24 cellular contexts compared by ENCODE assay signal in the genomic region with DNA sequence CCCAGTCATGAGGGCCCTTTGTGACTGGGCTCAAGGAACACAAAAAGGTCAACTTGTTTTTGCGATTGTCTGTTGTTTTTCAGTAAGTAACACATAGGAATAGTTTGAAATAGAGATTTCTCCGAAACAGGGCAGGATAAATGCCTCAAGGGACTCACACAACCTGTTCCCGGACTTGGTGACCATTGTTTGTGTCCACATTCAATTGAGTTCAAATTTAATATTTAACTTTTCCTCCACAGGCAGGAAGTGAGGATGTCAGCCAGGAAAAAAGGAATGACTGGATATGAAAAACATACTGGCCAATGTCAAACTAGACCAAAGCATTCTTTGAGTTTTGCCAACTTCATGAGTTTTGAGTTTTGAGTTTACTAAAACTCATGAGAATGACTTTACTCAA.
"Had no signal": no experiment of that assay in that cellular context is flagged by ENCODE, and none has a peak within 500 bp of the region (broad histone marks: within the 10 kb centered on the region; RNA-seq: fewer than 3 reads in every experiment).

No MANE protein-coding gene starts in this region.

- H3K4me2 ChIP-seq: SK-N-SH had no signal

- H3K4me1 ChIP-seq: esophagus squamous epithelium, lower lobe of right lung, testis had no signal

- H3K36me3 ChIP-seq: esophagus squamous epithelium, lower lobe of right lung, ovary, transverse colon had no signal

- FAIRE-seq: bronchial epithelial cell, islet of Langerhans, urothelium cell line had no signal

- ATAC-seq: activated CD8-positive, alpha-beta memory T cell treated with anti-CD3 and anti-CD28 coated beads, Interleukin-2, amount 10 ng/mL, durations not matched to agents 7 days and 5 days; activated CD8-positive, alpha-beta T cell treated with anti-CD3 and anti-CD28 coated beads, Interleukin-2, amount 10 ng/mL, durations not matched to agents 7 days and 5 days; activated naive CD8-positive, alpha-beta T cell treated with anti-CD3 and anti-CD28 coated beads, Interleukin-2, amount 50 U/mL, for 24 hours; left cardiac atrium; lower lobe of right lung; right cardiac atrium; T-helper 17 cell had no signal

- H3K9ac ChIP-seq: SK-N-SH had no signal

- H3K9me3 ChIP-seq: esophagus squamous epithelium, lower lobe of right lung, ovary, SK-N-SH, testis, transverse colon had no signal

- DNase-seq: activated B cell treated with CpG ODN at 0.5 μM for 24 hours; activated CD4-positive, alpha-beta T cell treated with anti-CD3 and anti-CD28 coated beads, Interleukin-2, amount 50 U/mL, for 1 hour; activated CD8-positive, alpha-beta memory T cell treated with anti-CD3 and anti-CD28 coated beads, Interleukin-2, amount 10 ng/mL, durations not matched to agents 7 days and 5 days; activated CD8-positive, alpha-beta T cell treated with anti-CD3 and anti-CD28 coated beads, Interleukin-2, amount 10 ng/mL, durations not matched to agents 7 days and 5 days; activated naive CD8-positive, alpha-beta T cell treated with anti-CD3 and anti-CD28 coated beads, Interleukin-2, amount 50 U/mL, for 24 hours; activated T-cell treated with anti-CD3 and anti-CD28 coated beads, Interleukin-2, amount 50 U/mL, for 48 hours; esophagus squamous epithelium; foreskin melanocyte; left cardiac atrium; lower lobe of right lung; mesenchymal stem cell; ovary; right cardiac atrium; SK-N-SH; stimulated activated CD4-positive, alpha-beta T cell treated with anti-CD3 and anti-CD28 coated beads, Interleukin-2, amount 100 ng/mL, for 48 hours; stimulated activated naive CD4-positive, alpha-beta T cell treated with Interleukin-2 at 50 U/mL for 16 hours; T-helper 17 cell; T1000; testis; transverse colon had no signal

- H3K27ac ChIP-seq: epithelial cell of prostate, esophagus squamous epithelium, lower lobe of right lung, ovary, testis, transverse colon had no signal

- H3K27me3 ChIP-seq: ovary, testis, transverse colon had no signal

- H3K4me3 ChIP-seq: esophagus squamous epithelium, lower lobe of right lung, ovary, testis, transverse colon had no signal
